Comparison of ENCODE assay signal across 12 cellular contexts in the genomic region with DNA sequence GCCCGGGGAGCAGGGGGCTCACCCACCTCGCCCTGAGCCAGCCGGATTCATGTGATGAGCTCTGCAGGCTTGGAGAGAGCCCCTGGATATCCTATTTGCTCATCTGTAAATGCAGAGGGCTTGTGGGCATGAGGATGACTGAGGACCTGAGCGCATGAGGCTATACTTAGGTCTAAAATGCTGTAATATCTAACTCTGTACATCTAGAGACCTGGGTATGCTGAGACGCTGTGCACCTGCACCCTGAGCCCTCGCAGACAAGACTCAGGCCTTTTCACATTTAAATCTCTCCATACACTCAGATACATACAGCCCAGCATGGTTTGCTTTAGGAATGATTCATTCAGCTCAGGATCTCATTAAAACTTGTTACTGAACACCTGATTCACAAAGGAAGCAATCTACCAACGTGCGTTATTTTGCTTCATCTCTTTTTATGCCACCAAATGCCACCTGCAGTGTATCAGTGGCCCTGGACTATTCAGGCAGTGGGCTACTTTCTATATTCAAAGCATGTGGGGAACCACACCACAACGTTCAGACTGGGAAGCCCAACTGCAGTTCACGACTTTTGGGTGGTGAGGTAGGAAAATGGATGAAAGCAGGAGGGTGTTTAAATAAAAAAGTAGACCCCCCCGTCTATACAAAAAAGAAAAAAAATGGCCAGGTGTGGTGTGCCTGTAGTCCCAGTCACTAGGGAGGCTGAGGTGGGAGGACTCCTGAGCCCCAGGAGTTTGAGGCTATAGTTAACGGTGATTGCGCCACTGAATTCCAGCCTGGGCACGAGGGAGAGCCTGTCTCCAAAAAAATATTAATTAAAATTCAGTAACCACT. TPM values are rescaled to one million over a fixed set of nuclear protein-coding genes. Genes with fewer than 3 reads are reported as not detected.
DNase-seq lines count a peak whose midpoint lies in the region; ATAC-seq, FAIRE-seq and TF ChIP-seq lines count a peak whose summit lies in the region.
"Had no signal": no experiment of that assay in that cellular context is flagged by ENCODE, and none has a peak within 500 bp of the region (broad histone marks: within the 10 kb centered on the region; RNA-seq: fewer than 3 reads in every experiment).

No MANE protein-coding gene starts in this region.

- H3K4me1 ChIP-seq in IMR-90 (ENCODE audit: control insufficient read depth, insufficient read depth, low read length) (peaks cover 21% of the 10 kb centered on the region), K562 (replicated peaks in 1 of 2; ENCODE audit: control insufficient read depth in 2 of 2, insufficient read depth in 2 of 2, low read length in 2 of 2) (peaks cover 21 to 39% of the 10 kb centered on the region in 2 experiments), psoas muscle (peaks cover 80% of the 10 kb centered on the region), transverse colon (peaks cover 50 to 91% (median 75%) of the 10 kb centered on the region in 4 donors)

- H3K9me3 ChIP-seq in IMR-90 (ENCODE audit: control insufficient read depth, insufficient read depth, low read length): no peaks in the 10 kb centered on the region
- no peaks in the 10 kb centered on the region for H3K9me3 ChIP-seq in K562 (replicated peaks; ENCODE audit: control insufficient read depth, insufficient read depth, low read depth, low read length)
- no peaks in the 10 kb centered on the region for H3K9me3 ChIP-seq in psoas muscle
- H3K9me3 ChIP-seq in transverse colon: no peaks in the 10 kb centered on the region

- dilution Hi-C loops in IMR-90 (cut with HindIII; ENCODE audit: low sequenced_read_pairs, unreplicated experiment): no loop called here

- H3K9ac ChIP-seq in IMR-90 (ENCODE audit: low read depth, low read length) (no peak overlapping the region), K562 (ENCODE audit: insufficient read depth in 1 of 2, low read depth in 2 of 2, low read length in 2 of 2) (peak overlapping the region in 1 of 2 experiments; percentile 73; a peak in 2 of 4 replicates)

- H3K4me2 ChIP-seq in IMR-90 (ENCODE audit: low read depth, low read length) (peak overlapping the region; percentile 8; the same call in 1 of the 2 replicates), K562 (ENCODE audit: insufficient read depth, low read length) (no peak overlapping the region; the same call in 1 of the 2 replicates)
- H3K4me2 ChIP-seq: PC-9 had no signal

- no peak overlapping the region for H2BK5ac ChIP-seq in IMR-90 (ENCODE audit: low read depth, low read length, poor library complexity, severe bottlenecking)

- H3K18ac ChIP-seq in IMR-90 (ENCODE audit: low read depth, low read length): no peak overlapping the region

- CTCF ChIA-PET in IMR-90 (lab: Yijun Ruan, JAX): interaction anchor here (1.9 kb wide), 1 partner anchor 15 kb away, joined by 6 read pairs; no protein-coding TSS in a partner anchor
- CTCF ChIA-PET in K562 (lab: Yijun Ruan, JAX; ENCODE audit: low intra/inter-chr PET ratio): no interaction called here

- no peak for TF ChIP-seq POLR2A in IMR-90 (IDR thresholded peaks at IDR 0.05; ENCODE audit: low read depth, low read length)
- no peak for TF ChIP-seq POLR2A in K562 (conservative IDR thresholded peaks at IDR 0.05)
- TF ChIP-seq POLR2A in transverse colon (IDR thresholded peaks at IDR 0.05): no peak

- H3K79me1 ChIP-seq in IMR-90 (ENCODE audit: low read depth in 1 of 2, low read length in 2 of 2): peaks cover 4 to 78% of the 10 kb centered on the region in 2 experiments

- TF ChIP-seq EP300 in K562 (IDR thresholded peaks at IDR 0.05; ENCODE audit: low read length) (no peak), transverse colon (IDR thresholded peaks at IDR 0.05; ENCODE audit: low read depth) (no peak)

- no peak for DNase-seq in IMR-90
- DNase-seq in K562 (ENCODE audit: extremely low read depth in 1 of 4, low spot score in 3 of 4): no peak
- DNase-seq in psoas muscle: no peak
- no peak for DNase-seq in transverse colon
- DNase-seq in ACHN: no peak
- DNase-seq: activated CD4-positive, CD25-positive, alpha-beta regulatory T cell; NCI-H1694; PC-9; posterior cingulate gyrus had no signal

- no peak overlapping the region for H2BK120ac ChIP-seq in IMR-90 (ENCODE audit: low read depth, low read length)

- POLR2A ChIA-PET in IMR-90 (lab: Charles Lee; ENCODE audit: unreplicated experiment): no interaction called here
- POLR2A ChIA-PET in K562 (lab: Yijun Ruan, JAX): interaction anchor here (0.6 to 5.6 kb wide), 4 partner anchors 8 to 59 kb away, joined by 3 to 60 read pairs (median 4); no protein-coding TSS in a partner anchor

- ATAC-seq in GM19397 (IDR thresholded peaks at IDR 0.05; ENCODE audit: unreplicated experiment) (peak; percentile 62), IMR-90 (ENCODE audit: low read depth) (no peak; the same call in 1 of the 2 replicates), K562 (peak; percentile 54), psoas muscle (peak; percentile 59 to 81 (median 76)), HG03521 (IDR thresholded peaks at IDR 0.05; ENCODE audit: unreplicated experiment) (no peak)

- no peak overlapping the region for H3K56ac ChIP-seq in IMR-90 (ENCODE audit: extremely low read depth, insufficient read depth, low read length)

- H4K20me1 ChIP-seq in IMR-90 (ENCODE audit: insufficient read depth, low read length): peaks cover 95% of the 10 kb centered on the region
- H4K20me1 ChIP-seq in K562 (replicated peaks; ENCODE audit: control insufficient read depth, insufficient read depth, low read length): peaks cover 83% of the 10 kb centered on the region

- H4K5ac ChIP-seq in IMR-90 (ENCODE audit: low read depth, low read length): no peak overlapping the region

- intact Hi-C loops in IMR-90 (cut with micrococcal nuclease) (no loop called here), K562 (cut with micrococcal nuclease) (no loop called here), psoas muscle (cut with DNase I) (no loop called here), transverse colon (cut with DNase I; ENCODE audit: low total_unique reads) (no loop called here)

- H3K23ac ChIP-seq in IMR-90 (ENCODE audit: low read depth, low read length): peak overlapping the region; percentile 84

- H3K27me3 ChIP-seq in IMR-90 (ENCODE audit: control insufficient read depth, insufficient read depth, low read length) (no peaks in the 10 kb centered on the region), K562 (ENCODE audit: control insufficient read depth in 2 of 2, insufficient read depth in 2 of 2, low read length in 2 of 2) (no peaks in the 10 kb centered on the region), psoas muscle (ENCODE audit: insufficient read depth in 3 of 3, low read length in 2 of 3) (no peaks in the 10 kb centered on the region), transverse colon (no peaks in the 10 kb centered on the region)

- peaks cover 94% of the 10 kb centered on the region for H3K79me2 ChIP-seq in K562 (ENCODE audit: control insufficient read depth, insufficient read depth, low read length)

- no peak overlapping the region for H2BK20ac ChIP-seq in IMR-90 (ENCODE audit: low read depth, low read length)

- BruUV-seq in IMR-90 (replicated peaks; lab: Mats Ljungman, UMichigan) (no TSS peak), K562 (replicated peaks; lab: Mats Ljungman, UMichigan) (no TSS peak)

- no peak overlapping the region for H4K91ac ChIP-seq in IMR-90 (ENCODE audit: insufficient read depth, low read depth, low read length)

- 86% methylated on average over 3 of the region's 14 CpGs; no CpG with 5 or more reads in 1 of the 2 experiments for WGBS in IMR-90 (ENCODE audit: extremely low coverage in 2 of 2, insufficient read length in 1 of 2), 2 experiments
- 57% methylated on average over 14 of the region's 14 CpGs for WGBS in K562 (ENCODE audit: insufficient coverage, low coverage, missing lambda C conversion rate)
- 57 to 72% (median 57%) methylated on average over 14 of the region's 14 CpGs for WGBS in psoas muscle, 3 donors
- 48 to 63% methylated on average over 8 to 14 of the region's 14 CpGs for WGBS in transverse colon (ENCODE audit: low coverage in 1 of 2), 2 donors

- H2AK9ac ChIP-seq in IMR-90 (replicated peaks; ENCODE audit: low read depth, low read length, poor library complexity): peak overlapping the region; percentile 57

- H2BK15ac ChIP-seq in IMR-90 (ENCODE audit: low read depth, low read length): no peak overlapping the region

- no peak overlapping the region for H2AK5ac ChIP-seq in IMR-90 (ENCODE audit: low read depth, low read length)

- H4K8ac ChIP-seq in IMR-90 (ENCODE audit: low read depth in 2 of 2, low read length in 2 of 2): no peak overlapping the region

- H2AFZ ChIP-seq in IMR-90 (replicated peaks; ENCODE audit: low read length, poor library complexity) (no peak overlapping the region), K562 (ENCODE audit: low read depth, low read length) (no peak overlapping the region)
- H2AFZ ChIP-seq: PC-9 had no signal

- FAIRE-seq in K562 (lab: Jason Lieb, UNC): peak; percentile 37
- FAIRE-seq: islet of Langerhans had no signal

- H3K27ac ChIP-seq in IMR-90 (ENCODE audit: insufficient read depth, low read length): no peak overlapping the region
- no peak overlapping the region for H3K27ac ChIP-seq in K562 (ENCODE audit: extremely low read depth, low read depth, low read length)
- peak overlapping the region; percentile 67 for H3K27ac ChIP-seq in psoas muscle
- peak overlapping the region in 1 of 4 donors; percentile 21 for H3K27ac ChIP-seq in transverse colon
- H3K27ac ChIP-seq: PC-9 had no signal

- H3K36me3 ChIP-seq in IMR-90 (ENCODE audit: control insufficient read depth, insufficient read depth, low read length): no peaks in the 10 kb centered on the region
- no peaks in the 10 kb centered on the region; the same call in 1 of the 3 replicates for H3K36me3 ChIP-seq in K562 (ENCODE audit: control insufficient read depth, insufficient read depth, low read length)
- no peaks in the 10 kb centered on the region for H3K36me3 ChIP-seq in psoas muscle (ENCODE audit: insufficient read depth in 1 of 2, low read depth in 1 of 2)
- H3K36me3 ChIP-seq in transverse colon: no peaks in the 10 kb centered on the region

- H3K14ac ChIP-seq in IMR-90 (replicated peaks; ENCODE audit: low read depth, low read length): no peak overlapping the region

- H3K9me1 ChIP-seq in IMR-90 (ENCODE audit: insufficient read depth, low read length): peaks cover 40% of the 10 kb centered on the region
- peaks cover 23% of the 10 kb centered on the region for H3K9me1 ChIP-seq in K562 (ENCODE audit: control insufficient read depth, insufficient read depth, low read length)

- no peak overlapping the region for H3K4me3 ChIP-seq in IMR-90 (ENCODE audit: insufficient read depth, low read depth, low read length)
- no peak overlapping the region for H3K4me3 ChIP-seq in K562
- peak overlapping the region; percentile 6 for H3K4me3 ChIP-seq in psoas muscle
- no peak overlapping the region for H3K4me3 ChIP-seq in transverse colon
- H3K4me3 ChIP-seq: PC-9 had no signal

- TF ChIP-seq RAD21 in IMR-90 (IDR thresholded peaks at IDR 0.05; ENCODE audit: low read length) (no peak), K562 (CRISPR knock-in tag; conservative IDR thresholded peaks at IDR 0.05 in 1 of 2, IDR thresholded peaks at IDR 0.05 in 1 of 2) (no peak)

- TF ChIP-seq CTCF in IMR-90 (conservative IDR thresholded peaks at IDR 0.05; ENCODE audit: low read depth, low read length) (no peak), K562 (IDR thresholded peaks at IDR 0.05 in 2 of 3, conservative IDR thresholded peaks at IDR 0.05 in 1 of 3; ENCODE audit: insufficient read depth in 2 of 3, low read depth in 1 of 3, low read length in 3 of 3) (no peak), psoas muscle (IDR thresholded peaks at IDR 0.05) (no peak), transverse colon (IDR thresholded peaks at IDR 0.05) (no peak)

- H3K4ac ChIP-seq in IMR-90 (ENCODE audit: low read depth, low read length): peak overlapping the region; percentile 4; the same call in 1 of the 2 replicates

- in situ Hi-C loops in IMR-90 (cut with MboI; ENCODE audit: low sequenced_read_pairs) (no loop called here), K562 (cut with MboI) (no loop called here), transverse colon (cut with MboI; ENCODE audit: low pct_ligation_motif_present in 1 of 4, low pct_unique_long_range_greater_than_20kb in 1 of 4, low sequenced_read_pairs in 3 of 4) (no loop called here), ACHN (cut with HindIII; ENCODE audit: low pct_ligation_motif_present, low pct_unique_long_range_greater_than_20kb, low sequenced_read_pairs) (no loop called here)

RNA-seq across cellular contexts. Expression of a gene that starts 12.0 kb away (rescaled TPM):
- total RNA-seq in IMR-90 (2012; rRNA removed): 28.3 and 45.8 TPM in 2 replicates
- 13.9 and 17.8 TPM in 2 replicates for polyA plus RNA-seq in IMR-90 (2012; rRNA removed)
- polyA plus RNA-seq in IMR-90 (2012; cell fraction: cytosol; rRNA removed): 3.1 and 3.8 TPM in 2 replicates
- polyA plus RNA-seq in IMR-90 (2012; cell fraction: nucleus; rRNA removed; ENCODE audit: low replicate concordance): 10.5 and 40.9 TPM in 2 replicates
- total RNA-seq in K562 (2011; cell fraction: chromatin; rRNA removed; ENCODE audit: low replicate concordance): 244 and 295 TPM in 2 replicates
- 93.6 and 101 TPM in 2 replicates for total RNA-seq in K562 (2011; cell fraction: nucleolus; rRNA removed)
- total RNA-seq in K562 (2011; cell fraction: nucleoplasm; rRNA removed): 137 and 186 TPM in 2 replicates
- 57.9 and 62.9 TPM in 2 replicates for total RNA-seq in K562 (2014; rRNA removed)
- total RNA-seq in K562 (2014; rRNA removed; fragmentation: Illumina TruSeq; extraction: Trizol): 57.2 and 70.7 TPM in 2 replicates
- total RNA-seq in K562 (2015; rRNA removed; fragmentation: Illumina TruSeq; extraction: Trizol): 57.2 and 59.0 TPM in 2 replicates
- total RNA-seq in K562 (2021): 122 and 145 TPM in 2 replicates
- polyA plus RNA-seq in K562 (2011; rRNA removed): 41.3 and 61.6 TPM in 2 replicates
- 7.9 and 16.6 TPM in 2 replicates for polyA plus RNA-seq in K562 (2011; cell fraction: cytosol; rRNA removed)
- 99.3 and 104 TPM in 2 replicates for polyA plus RNA-seq in K562 (2011; cell fraction: nucleus; rRNA removed)
- 52.2 and 73.8 TPM in 2 replicates for polyA plus RNA-seq in K562 (2012)
- polyA plus RNA-seq in K562 (2014; fragmentation: Illumina TruSeq; extraction: Trizol): 99.4 and 105 TPM in 2 replicates
- 10 to 100 TPM; 17.1 to 27.2 TPM for polyA plus RNA-seq in K562 (2014; fragmentation: Nextera tagmentation; extraction: Ambion mirVana)
- polyA plus RNA-seq in K562 (2014; rRNA removed): 59.8 and 67.5 TPM in 2 replicates
- 81.7 and 93.4 TPM in 2 replicates for polyA minus RNA-seq in K562 (2011; rRNA and poly(A)+ RNA removed)
- 52.1 and 68.3 TPM in 2 replicates for polyA minus RNA-seq in K562 (2011; cell fraction: cytosol; rRNA and poly(A)+ RNA removed)
- polyA minus RNA-seq in K562 (2011; cell fraction: nucleus; rRNA and poly(A)+ RNA removed): 61.3 and 130 TPM in 2 replicates
- total RNA-seq in psoas muscle: 100 to 1,000 TPM in 3 of 4 donors, 10 to 100 TPM in 1; 87.5 to 135 (median 120) TPM
- polyA plus RNA-seq in psoas muscle: 100 to 1,000 TPM in 1 of 3 donors, 10 to 100 TPM in 2; 41.6 to 108 (median 47.1) TPM
- total RNA-seq in transverse colon: 100 to 1,000 TPM in 3 of 4 donors, 10 to 100 TPM in 1; 72.9 to 419 (median 158) TPM

Comparison
In these comparisons a context has a peak if more than half of its experiments do, and no peak if none do; other contexts are left out.
1. ATAC-seq: peak in GM19397 (single experiment), K562 (single experiment) and psoas muscle (4 of 4); none in IMR-90 (single experiment) and HG03521 (single experiment).